ENCODE assay signal across 21 cellular contexts in the genomic region with DNA sequence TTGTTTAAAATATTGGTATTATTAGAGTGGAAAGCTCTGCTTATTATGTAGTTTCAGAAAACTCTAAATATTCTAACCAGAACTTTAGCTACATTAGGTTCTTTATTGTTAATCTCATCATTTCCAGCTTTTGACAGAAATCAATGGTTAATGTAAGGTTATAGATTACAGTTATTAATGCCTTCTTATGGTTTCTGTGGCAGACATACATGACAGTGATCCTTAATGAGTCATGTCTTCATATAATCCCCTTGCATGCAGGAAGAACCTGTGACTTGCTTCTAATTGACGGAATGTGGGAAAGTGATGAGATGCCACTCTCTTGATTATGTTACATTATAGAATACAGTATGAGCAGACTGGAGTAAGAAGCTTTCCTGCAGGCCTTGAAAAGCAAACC. TPM values are rescaled to one million over a fixed set of nuclear protein-coding genes. Genes with fewer than 3 reads are reported as not detected.
DNase-seq lines count a peak whose midpoint lies in the region; ATAC-seq, FAIRE-seq and TF ChIP-seq lines count a peak whose summit lies in the region.
"Had no signal": no experiment of that assay in that cellular context is flagged by ENCODE, and none has a peak within 500 bp of the region (broad histone marks: within the 10 kb centered on the region; RNA-seq: fewer than 3 reads in every experiment).

No MANE protein-coding gene starts in this region.

- no peak for TF ChIP-seq CTCF in bronchial epithelial cell (IDR thresholded peaks at IDR 0.05; ENCODE audit: insufficient read depth, low read length, severe bottlenecking)

- no peak for DNase-seq in stimulated activated naive CD8-positive, alpha-beta T cell treated with anti-CD3 and anti-CD28 coated beads, Interleukin-15, amount 100 ng/mL, for 72 hours
- no peak for DNase-seq in stimulated activated naive CD8-positive, alpha-beta T cell treated with anti-CD3 and anti-CD28 coated beads, Interleukin-15, Interleukin-2, amounts not matched to agents 100 U/mL and 50 U/mL, for 24 hours
- DNase-seq in bronchial epithelial cell (ENCODE audit: low read depth), result peak; percentile 11
- no peak for DNase-seq in stimulated activated CD4-positive, alpha-beta T cell treated with anti-CD3 and anti-CD28 coated beads, Interleukin-2, amount 100 ng/mL, for 24 hours
- DNase-seq in right cardiac atrium, result no peak
- DNase-seq in middle frontal gyrus (ENCODE audit: extremely low spot score, low spot score), result no peak
- DNase-seq: 8988T; CD4-positive, alpha-beta memory T cell; DMS 273 treated with DMSO at 0.1 percent for 48 hours; DND-41; EL; HCEC 1CT had no signal

- H3K4me1 ChIP-seq in muscle layer of colon (ENCODE audit: insufficient read depth, low read length) (no peaks in the 10 kb centered on the region), right cardiac atrium (ENCODE audit: control insufficient read depth, insufficient read depth, low read length) (peaks cover 3% of the 10 kb centered on the region)
- H3K4me1 ChIP-seq: BLaER1 had no signal

- 100% methylated on average over 1 of the region's 1 CpG for WGBS in right cardiac atrium

- H3K27me3 ChIP-seq in bronchial epithelial cell (ENCODE audit: control insufficient read depth, insufficient read depth, low read length), result no peaks in the 10 kb centered on the region
- no peaks in the 10 kb centered on the region for H3K27me3 ChIP-seq in muscle layer of colon (ENCODE audit: control insufficient read depth in 1 of 2, insufficient read depth in 2 of 2, low read length in 2 of 2)
- H3K27me3 ChIP-seq in right cardiac atrium (ENCODE audit: control insufficient read depth, insufficient read depth), result no peaks in the 10 kb centered on the region
- H3K27me3 ChIP-seq: BLaER1 had no signal

- intact Hi-C loops in right cardiac atrium (cut with DNase I), result no loop called here

- H3K27ac Mint-ChIP-seq in stimulated activated naive CD8-positive, alpha-beta T cell treated with anti-CD3 and anti-CD28 coated beads, Interleukin-15, amount 100 ng/mL, for 72 hours, result no peak overlapping the region
- H3K27ac Mint-ChIP-seq: CD14-positive monocyte; CD4-positive, alpha-beta memory T cell; GM23338; IgD-negative memory B cell had no signal

- H3K4me3 ChIP-seq in bronchial epithelial cell (ENCODE audit: low read depth, low read length) (no peak overlapping the region), muscle layer of colon (ENCODE audit: low read depth in 1 of 2, low read length in 2 of 2) (no peak overlapping the region), right cardiac atrium (ENCODE audit: low read length) (no peak overlapping the region)
- H3K4me3 ChIP-seq: BLaER1, GM12878, GM23338 had no signal

- H3K27ac ChIP-seq in muscle layer of colon (ENCODE audit: low read depth, low read length), result no peak overlapping the region
- no peak overlapping the region for H3K27ac ChIP-seq in right cardiac atrium (ENCODE audit: low read length)
- H3K27ac ChIP-seq: BLaER1 had no signal

- H3K36me3 ChIP-seq in bronchial epithelial cell (ENCODE audit: control insufficient read depth, insufficient read depth, low read length) (no peaks in the 10 kb centered on the region), muscle layer of colon (ENCODE audit: insufficient read depth, low read length) (peaks cover 3% of the 10 kb centered on the region)

- H3K4me3 Mint-ChIP-seq in stimulated activated naive CD8-positive, alpha-beta T cell treated with anti-CD3 and anti-CD28 coated beads, Interleukin-15, amount 100 ng/mL, for 72 hours, result no peak overlapping the region
- H3K4me3 Mint-ChIP-seq: CD14-positive monocyte; CD4-positive, alpha-beta memory T cell; GM23338; IgD-negative memory B cell had no signal

- peaks cover 33% of the 10 kb centered on the region for H3K4me1 Mint-ChIP-seq in stimulated activated naive CD8-positive, alpha-beta T cell treated with anti-CD3 and anti-CD28 coated beads, Interleukin-15, amount 100 ng/mL, for 72 hours

- peak; percentile 46 for ATAC-seq in stimulated activated naive CD8-positive, alpha-beta T cell treated with anti-CD3 and anti-CD28 coated beads, Interleukin-15, amount 100 ng/mL, for 72 hours
- ATAC-seq in stimulated activated naive CD8-positive, alpha-beta T cell treated with anti-CD3 and anti-CD28 coated beads, Interleukin-15, Interleukin-2, amounts not matched to agents 100 U/mL and 50 U/mL, for 24 hours, result no peak
- ATAC-seq in right cardiac atrium, result no peak
- ATAC-seq in HG03439 (IDR thresholded peaks at IDR 0.05; ENCODE audit: unreplicated experiment), result no peak
- ATAC-seq: GM12878, GM23338, HepG2 had no signal

- H3K9me3 ChIP-seq in muscle layer of colon (ENCODE audit: low read length) (no peaks in the 10 kb centered on the region), right cardiac atrium (ENCODE audit: control insufficient read depth, low read length) (no peaks in the 10 kb centered on the region)

- no peak for FAIRE-seq in bronchial epithelial cell (lab: Jason Lieb, UNC)
- FAIRE-seq: GM12878, H54 had no signal

- no peaks in the 10 kb centered on the region for H3K9me3 Mint-ChIP-seq in stimulated activated naive CD8-positive, alpha-beta T cell treated with anti-CD3 and anti-CD28 coated beads, Interleukin-15, amount 100 ng/mL, for 72 hours
- H3K9me3 Mint-ChIP-seq: CD4-positive, alpha-beta memory T cell; GM23338; IgD-negative memory B cell had no signal

- peak overlapping the region; percentile 13 for H3K9ac ChIP-seq in muscle layer of colon (ENCODE audit: low read length)
- H3K9ac ChIP-seq: BLaER1 had no signal

- no peaks in the 10 kb centered on the region for H3K27me3 Mint-ChIP-seq in stimulated activated naive CD8-positive, alpha-beta T cell treated with anti-CD3 and anti-CD28 coated beads, Interleukin-15, amount 100 ng/mL, for 72 hours
- H3K27me3 Mint-ChIP-seq: CD4-positive, alpha-beta memory T cell; IgD-negative memory B cell had no signal

RNA-seq across cellular contexts. Expression of a gene that starts 23.5 kb away (rescaled TPM):
- total RNA-seq in bronchial epithelial cell (12.9 and 20.5 TPM in 2 replicates), right cardiac atrium (10 to 100 TPM; 10.8 to 14.6 (median 11.9) TPM)
- polyA plus RNA-seq in right cardiac atrium, result 3.4 TPM
